2 cellular contexts compared by ENCODE assay signal in genomic region chr10:5362873-5363272, GRCh38.
TF ChIP-seq lines count a peak whose summit lies in the region.

No MANE protein-coding gene starts in this region.

TF ChIP-seq in HepG2, 621 proteins besides CTCF, POLR2A, EP300 and RAD21:
- TF ChIP-seq BCL3 (CRISPR knock-in tag; IDR thresholded peaks at IDR 0.05): no peak
- TF ChIP-seq ZNF24 (IDR thresholded peaks at IDR 0.05): peak; percentile 89
- TF ChIP-seq IRF2 (CRISPR knock-in tag; IDR thresholded peaks at IDR 0.05): no peak

TF ChIP-seq in K562, 482 proteins besides CTCF, POLR2A, EP300 and RAD21:
- no peak for TF ChIP-seq NFIX (CRISPR knock-in tag; IDR thresholded peaks at IDR 0.05; ENCODE audit: low read depth)
- TF ChIP-seq NFRKB (IDR thresholded peaks at IDR 0.05; ENCODE audit: low read depth): peak; percentile 55; the same call in 1 of the 2 replicates
- TF ChIP-seq SMARCA5 (IDR thresholded peaks at IDR 0.05): no peak
- TF ChIP-seq CBFB (CRISPR knock-in tag; IDR thresholded peaks at IDR 0.05): no peak
- TF ChIP-seq ZNF133 (CRISPR knock-in tag; IDR thresholded peaks at IDR 0.05): no peak
- peak in 1 of 2 experiments; percentile 79; a peak in 2 of 4 replicates for TF ChIP-seq ZNF318 (IDR thresholded peaks at IDR 0.05; ENCODE audit: borderline replicate concordance in 1 of 2, low read depth in 1 of 2)
- TF ChIP-seq BCOR (IDR thresholded peaks at IDR 0.05): 0 out of 2 replicates have a peak, but pooled peaks have one; percentile 21
- peak; percentile 100 for TF ChIP-seq ZNF24 (IDR thresholded peaks at IDR 0.05)
